8 cellular contexts compared by ENCODE assay signal in genomic region chr6:90297124-90297865, GRCh38. TPM values are rescaled to one million over a fixed set of nuclear protein-coding genes. Genes with fewer than 3 reads are reported as not detected.
DNase-seq lines count a peak whose midpoint lies in the region; ATAC-seq, FAIRE-seq and TF ChIP-seq lines count a peak whose summit lies in the region.

No MANE protein-coding gene starts in this region.

- WGBS in psoas muscle, 3 donors = 23 to 28% (median 28%) methylated on average over 19 to 30 of the region's 30 CpGs

- peak; percentile 40 for DNase-seq in SK-N-DZ (ENCODE audit: low spot score)
- DNase-seq in fibroblast of mammary gland (ENCODE audit: low read depth) = no peak
- no peak for DNase-seq in psoas muscle
- DNase-seq in D721Med (ENCODE audit: insufficient read length, low spot score) = no peak
- no peak for DNase-seq in DMS 273 treated with DMSO at 0.1 percent for 48 hours (lab: John Stamatoyannopoulos, UW)

- intact Hi-C loops in psoas muscle (cut with DNase I) = loop anchor here (5.0 to 10.0 kb wide), 6 partner anchors 75 to 325 kb away; no protein-coding TSS in a partner anchor

- peak overlapping the region; percentile 30 for H3K4me3 ChIP-seq in fibroblast of mammary gland (ENCODE audit: control insufficient read depth, low read depth, low read length)
- peak overlapping the region; percentile 85 for H3K4me3 ChIP-seq in psoas muscle

- H3K9me3 ChIP-seq in psoas muscle = no peaks in the 10 kb centered on the region

- peaks cover 6% of the 10 kb centered on the region for H3K4me1 ChIP-seq in psoas muscle

- H3K27ac ChIP-seq in psoas muscle = peak overlapping the region; percentile 95

- TF ChIP-seq CTCF in fibroblast of mammary gland (conservative IDR thresholded peaks at IDR 0.05; ENCODE audit: control insufficient read depth, insufficient read depth, low read depth, low read length) (no peak), psoas muscle (IDR thresholded peaks at IDR 0.05) (no peak), D721Med (IDR thresholded peaks at IDR 0.05; ENCODE audit: insufficient read depth, missing control alignments) (no peak)

- peak; percentile 10 for ATAC-seq in GM19397 (IDR thresholded peaks at IDR 0.05; ENCODE audit: unreplicated experiment)
- ATAC-seq in psoas muscle = peak in 1 of 4 donors; percentile 22
- no peak for ATAC-seq in GM18867 (IDR thresholded peaks at IDR 0.05; ENCODE audit: unreplicated experiment)
- no peak for ATAC-seq in GM21447 (IDR thresholded peaks at IDR 0.05; ENCODE audit: unreplicated experiment)

- no peaks in the 10 kb centered on the region for H3K27me3 ChIP-seq in psoas muscle (ENCODE audit: insufficient read depth in 3 of 3, low read length in 2 of 3)

- no peaks in the 10 kb centered on the region for H3K36me3 ChIP-seq in psoas muscle (ENCODE audit: insufficient read depth in 1 of 2, low read depth in 1 of 2)

- no peak for FAIRE-seq in D721Med (lab: Jason Lieb, UNC)

RNA-seq across cellular contexts. Expression of gene BACH2, which starts 0.7 kb away (rescaled TPM):
- 1.7 and 3.7 TPM in 2 replicates for polyA plus RNA-seq in SK-N-DZ (2014; cell fraction: cytosol; rRNA removed)
- 0.84 and 1.5 TPM in 2 replicates for polyA plus RNA-seq in SK-N-DZ (2014; cell fraction: nucleus; rRNA removed)
- 10 to 100 TPM in 2 of 4 donors, 1 to 10 TPM in 2; 5.9 to 16.9 (median 10.0) TPM for total RNA-seq in psoas muscle
- 1 to 10 TPM in 1 of 3 donors, under 1 TPM in 2; 0.12 to 1.2 (median 1.00) TPM for polyA plus RNA-seq in psoas muscle
